25 cellular contexts compared by ENCODE assay signal in the genomic region with DNA sequence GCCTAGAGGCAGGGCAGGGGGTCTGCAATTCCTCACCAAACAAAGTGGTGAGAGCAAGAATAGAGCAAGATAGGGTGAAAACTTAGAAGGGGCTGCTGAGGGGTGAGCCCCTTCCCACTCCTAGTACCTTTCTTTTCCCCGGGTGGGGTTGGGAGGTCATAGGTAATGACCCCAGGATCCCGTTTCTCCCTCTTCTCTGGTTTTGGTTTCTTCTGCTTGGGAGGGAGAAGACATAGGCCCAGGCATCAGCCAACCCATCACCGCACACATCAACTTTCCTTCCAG. TPM values are rescaled to one million over a fixed set of nuclear protein-coding genes. Genes with fewer than 3 reads are reported as not detected.
A peak's percentile ranks its signal among the peaks of the same experiment; 100 is the strongest.
DNase-seq lines count a peak whose midpoint lies in the region; ATAC-seq and TF ChIP-seq lines count a peak whose summit lies in the region.
"Had no signal": no experiment of that assay in that cellular context is flagged by ENCODE, and none has a peak within 500 bp of the region (broad histone marks: within the 10 kb centered on the region; RNA-seq: fewer than 3 reads in every experiment).

No MANE protein-coding gene starts in this region.

- peaks cover 0 to 24% (median 0%) of the 10 kb centered on the region in 11 experiments; a peak in 3 of 22 replicates for H4K20me1 ChIP-seq in BLaER1 treated with 17β-estradiol and CSF1 and Interleukin-3, amounts not matched to agents 10 nM and 100 nM

- H3K4me1 Mint-ChIP-seq in HFFc6 (ENCODE audit: low read depth) (peaks cover 38% of the 10 kb centered on the region), T-helper 17 cell (peaks cover 26% of the 10 kb centered on the region), memory B cell (peaks cover 26% of the 10 kb centered on the region)
- peaks cover 35% of the 10 kb centered on the region for H3K4me1 Mint-ChIP-seq in activated naive CD4-positive, alpha-beta T cell treated with anti-CD3 and anti-CD28 coated beads for 36 hours (ENCODE audit: low read depth)

- H3K4me3 Mint-ChIP-seq in HFFc6 = no peak overlapping the region
- peak overlapping the region; percentile 66 for H3K4me3 Mint-ChIP-seq in T-helper 17 cell
- no peak overlapping the region for H3K4me3 Mint-ChIP-seq in memory B cell
- H3K4me3 Mint-ChIP-seq in activated naive CD4-positive, alpha-beta T cell treated with anti-CD3 and anti-CD28 coated beads for 36 hours = no peak overlapping the region

- H3K27me3 Mint-ChIP-seq in HFFc6 (ENCODE audit: insufficient read depth) (peaks cover 5% of the 10 kb centered on the region; the same call in 1 of the 2 replicates), T-helper 17 cell (no peaks in the 10 kb centered on the region), memory B cell (no peaks in the 10 kb centered on the region)
- H3K27me3 Mint-ChIP-seq in activated naive CD4-positive, alpha-beta T cell treated with anti-CD3 and anti-CD28 coated beads for 36 hours (ENCODE audit: low read depth) = no peaks in the 10 kb centered on the region
- H3K27me3 Mint-ChIP-seq: T-cell had no signal

- CTCF ChIA-PET in activated naive CD4-positive, alpha-beta T cell treated with anti-CD3 and anti-CD28 coated beads for 36 hours (lab: Charles Lee) = interaction anchor here (1.5 to 2.9 kb wide), 5 partner anchors 14 to 52 kb away, joined by 6 to 15 read pairs (median 7); partner anchors contain the start of genes LSM2 and MSH5

- H3K4me1 ChIP-seq in BLaER1 treated with 17β-estradiol and CSF1 and Interleukin-3, amounts not matched to agents 10 nM and 100 nM = peaks cover 45 to 67% (median 59%) of the 10 kb centered on the region in 10 experiments

- no peak for DNase-seq in HFFc6
- DNase-seq in T-helper 17 cell = no peak
- DNase-seq in memory B cell (ENCODE audit: low spot score in 2 of 2) = no peak
- DNase-seq in activated naive CD4-positive, alpha-beta T cell treated with anti-CD3 and anti-CD28 coated beads for 36 hours = no peak
- DNase-seq: activated T-cell treated with anti-CD3 and anti-CD28 coated beads, Interleukin-2, amount 50 U/mL, for 4 hours; colonic mucosa; heart right ventricle; Karpas-422; lower lobe of right lung; NCI-H187 treated with DMSO at 0.1 percent for 48 hours; NCI-H524 treated with DMSO at 0.1 percent for 48 hours; spleen; upper lobe of left lung had no signal

- peak overlapping the region; percentile 76; the same call in 1 of the 2 replicates for H3K27ac Mint-ChIP-seq in HFFc6
- H3K27ac Mint-ChIP-seq in T-helper 17 cell = no peak overlapping the region
- peak overlapping the region; percentile 22 for H3K27ac Mint-ChIP-seq in memory B cell
- no peak overlapping the region for H3K27ac Mint-ChIP-seq in activated naive CD4-positive, alpha-beta T cell treated with anti-CD3 and anti-CD28 coated beads for 36 hours

- H3K9me3 Mint-ChIP-seq in HFFc6 (no peaks in the 10 kb centered on the region), memory B cell (no peaks in the 10 kb centered on the region)
- H3K9me3 Mint-ChIP-seq in activated naive CD4-positive, alpha-beta T cell treated with anti-CD3 and anti-CD28 coated beads for 36 hours = no peaks in the 10 kb centered on the region
- H3K9me3 Mint-ChIP-seq: activated T-cell treated with anti-CD3 and anti-CD28 coated beads, Interleukin-2, amount 50 U/mL, for 4 hours; T-cell had no signal

- H3K36me3 ChIP-seq in BLaER1 treated with 17β-estradiol and CSF1 and Interleukin-3, amounts not matched to agents 10 nM and 100 nM = peaks cover 15 to 70% (median 59%) of the 10 kb centered on the region in 11 experiments; a peak in 21 of 22 replicates
- H3K36me3 ChIP-seq: colonic mucosa had no signal

- no peaks in the 10 kb centered on the region for H3K9me3 ChIP-seq in BLaER1 treated with 17β-estradiol and CSF1 and Interleukin-3, amounts not matched to agents 10 nM and 100 nM (replicated peaks in 1 of 11)
- H3K9me3 ChIP-seq in T-helper 17 cell (ENCODE audit: control insufficient read depth, low read length, poor library complexity, severe bottlenecking) = no peaks in the 10 kb centered on the region
- H3K9me3 ChIP-seq: colonic mucosa, esophagus muscularis mucosa, heart right ventricle, lower lobe of right lung, spleen, upper lobe of left lung had no signal

- peaks cover 31% of the 10 kb centered on the region for H3K36me3 Mint-ChIP-seq in HFFc6 (ENCODE audit: low read depth)
- H3K36me3 Mint-ChIP-seq in T-helper 17 cell (ENCODE audit: low read depth) = peaks cover 8% of the 10 kb centered on the region
- peaks cover 12% of the 10 kb centered on the region for H3K36me3 Mint-ChIP-seq in memory B cell
- H3K36me3 Mint-ChIP-seq in activated naive CD4-positive, alpha-beta T cell treated with anti-CD3 and anti-CD28 coated beads for 36 hours (ENCODE audit: low read depth) = peaks cover 29% of the 10 kb centered on the region

- intact Hi-C loops in activated naive CD4-positive, alpha-beta T cell treated with anti-CD3 and anti-CD28 coated beads for 36 hours (cut with micrococcal nuclease) = no loop called here

- H3K27ac ChIP-seq in BLaER1 treated with 17β-estradiol and CSF1 and Interleukin-3, amounts not matched to agents 10 nM and 100 nM = peak overlapping the region in 2 of 11 experiments; percentile 8; a peak in 1 of 22 replicates
- H3K27ac ChIP-seq: colonic mucosa, HL-60, lower lobe of right lung, parathyroid adenoma, SJSA1 had no signal

- H3K9ac ChIP-seq in BLaER1 treated with 17β-estradiol and CSF1 and Interleukin-3, amounts not matched to agents 10 nM and 100 nM = peak overlapping the region in 6 of 11 experiments; percentile 35 to 99 (median 80); a peak in 7 of 22 replicates
- H3K9ac ChIP-seq: parathyroid adenoma had no signal

- TF ChIP-seq CTCF in HFFc6 (IDR thresholded peaks at IDR 0.05) = no peak

- H3K4me3 ChIP-seq in BLaER1 treated with 17β-estradiol and CSF1 and Interleukin-3, amounts not matched to agents 10 nM and 100 nM = no peak overlapping the region
- H3K4me3 ChIP-seq: colonic mucosa, esophagus muscularis mucosa, heart right ventricle, lower lobe of right lung, SJSA1, spleen, upper lobe of left lung had no signal

- ATAC-seq in T-helper 17 cell = no peak
- no peak for ATAC-seq in memory B cell (ENCODE audit: low read depth)
- ATAC-seq in GM21825 (IDR thresholded peaks at IDR 0.05; ENCODE audit: unreplicated experiment) = no peak
- no peak for ATAC-seq in HG02970 (IDR thresholded peaks at IDR 0.05; ENCODE audit: low FRiP score, unreplicated experiment)
- ATAC-seq in HG03457 (IDR thresholded peaks at IDR 0.05; ENCODE audit: unreplicated experiment) = no peak
- ATAC-seq: activated T-cell treated with anti-CD3 and anti-CD28 coated beads, Interleukin-2, amount 50 U/mL, for 4 hours; heart right ventricle; lower lobe of right lung; right cardiac atrium; T-cell had no signal

- peak overlapping the region in 8 of 11 experiments; percentile 81 to 99 (median 93); a peak in 9 of 22 replicates for H3K4me2 ChIP-seq in BLaER1 treated with 17β-estradiol and CSF1 and Interleukin-3, amounts not matched to agents 10 nM and 100 nM

- no peaks in the 10 kb centered on the region for H3K27me3 ChIP-seq in BLaER1 treated with 17β-estradiol and CSF1 and Interleukin-3, amounts not matched to agents 10 nM and 100 nM
- H3K27me3 ChIP-seq: colonic mucosa, esophagus muscularis mucosa, foreskin keratinocyte, heart right ventricle, SJSA1, spleen, upper lobe of left lung had no signal

RNA-seq across cellular contexts. Expression of gene VARS1, which starts 3.5 kb away (rescaled TPM):
- 100 to 1,000 TPM; 117 to 144 (median 127) TPM for total RNA-seq in HFFc6 (2021; fragmentation: NEBNext Ultra II Directional; extraction: Animal tissue kit (Norgen Biotek cat#: 25700))
- total RNA-seq in T-helper 17 cell = 10 to 100 TPM; 58.0 to 73.7 TPM
- total RNA-seq in activated naive CD4-positive, alpha-beta T cell treated with anti-CD3 and anti-CD28 coated beads for 36 hours = 100 to 1,000 TPM; 157 to 161 TPM

RNA-seq across cellular contexts. Expression of gene LSM2, which starts 14.7 kb away (rescaled TPM):
- 10 to 100 TPM; 31.8 to 48.5 (median 43.4) TPM for total RNA-seq in HFFc6 (2021; fragmentation: NEBNext Ultra II Directional; extraction: Animal tissue kit (Norgen Biotek cat#: 25700))
- total RNA-seq in T-helper 17 cell = 10 to 100 TPM; 20.9 to 22.5 TPM
- 100 to 1,000 TPM; 172 to 174 TPM for total RNA-seq in activated naive CD4-positive, alpha-beta T cell treated with anti-CD3 and anti-CD28 coated beads for 36 hours

RNA-seq across cellular contexts. Expression of gene VWA7, which starts 14.9 kb away (rescaled TPM):
- total RNA-seq in HFFc6 (2021; fragmentation: NEBNext Ultra II Directional; extraction: Animal tissue kit (Norgen Biotek cat#: 25700)) = under 1 TPM; 0.24 to 0.83 (median 0.64) TPM
- 1 to 10 TPM; 2.8 to 2.9 TPM for total RNA-seq in T-helper 17 cell
- under 1 TPM; 0.69 to 0.89 TPM for total RNA-seq in activated naive CD4-positive, alpha-beta T cell treated with anti-CD3 and anti-CD28 coated beads for 36 hours
- total RNA-seq: SJSA1, subcutaneous adipose tissue had no signal

RNA-seq across cellular contexts. Expression of gene HSPA1L, which starts 23.1 kb away (rescaled TPM):
- 1 to 10 TPM; 1.2 to 1.9 (median 1.6) TPM for total RNA-seq in HFFc6 (2021; fragmentation: NEBNext Ultra II Directional; extraction: Animal tissue kit (Norgen Biotek cat#: 25700))
- 1 to 10 TPM; 3.4 to 3.5 TPM for total RNA-seq in T-helper 17 cell
- total RNA-seq in activated naive CD4-positive, alpha-beta T cell treated with anti-CD3 and anti-CD28 coated beads for 36 hours = under 1 TPM; 0.86 to 0.95 TPM

RNA-seq across cellular contexts. Expression of gene HSPA1A, which starts 23.3 kb away (rescaled TPM):
- 100 to 1,000 TPM in 1 of 6 experiments, 10 to 100 TPM in 5; 78.5 to 102 (median 84.7) TPM for total RNA-seq in HFFc6 (2021; fragmentation: NEBNext Ultra II Directional; extraction: Animal tissue kit (Norgen Biotek cat#: 25700))
- 10 to 100 TPM; 15.1 to 20.2 TPM for total RNA-seq in T-helper 17 cell
- total RNA-seq in activated naive CD4-positive, alpha-beta T cell treated with anti-CD3 and anti-CD28 coated beads for 36 hours = 10 to 100 TPM; 19.8 to 23.1 TPM

Comparison
In these comparisons a context has a peak if more than half of its experiments do, and no peak if none do; other contexts are left out.
1. H3K27ac Mint-ChIP-seq: peak in HFFc6 (single experiment) and memory B cell (single experiment); none in T-helper 17 cell (single experiment) and activated naive CD4-positive, alpha-beta T cell treated with anti-CD3 and anti-CD28 coated beads for 36 hours (single experiment).